Comparison of ENCODE assay signal across 31 cellular contexts in genomic region chr7:19094971-19095370, GRCh38. TPM values are rescaled to one million over a fixed set of nuclear protein-coding genes. Genes with fewer than 3 reads are reported as not detected.
"Had no signal": no experiment of that assay in that cellular context is flagged by ENCODE, and none has a peak within 500 bp of the region (broad histone marks: within the 10 kb centered on the region; RNA-seq: fewer than 3 reads in every experiment).

No MANE protein-coding gene starts in this region.

- H3K4me3 ChIP-seq: SJCRH30 had no signal

- H3K27me3 ChIP-seq: brain microvascular endothelial cell, SJCRH30 had no signal

- H3K4me3 Mint-ChIP-seq: activated CD4-positive, alpha-beta T cell treated with anti-CD3 and anti-CD28 coated beads, Interleukin-2, amount 10 ng/mL, durations not matched to agents 24 days and 14 days; activated CD8-positive, alpha-beta T cell treated with anti-CD3 and anti-CD28 coated beads for 36 hours; activated naive CD8-positive, alpha-beta T cell treated with anti-CD3 and anti-CD28 coated beads for 36 hours; activated T-cell treated with anti-CD3 and anti-CD28 coated beads, Interleukin-2, amount 50 U/mL, for 72 hours; activated T-helper 17 cell treated with anti-CD3 and anti-CD28 coated beads, Interleukin-2, amount 50 U/mL, for 72 hours; central memory CD8-positive, alpha-beta T cell; T-helper 1 cell treated with Interleukin-12 subunit alpha and Interleukin-12 subunit beta and Interleukin-4 antibody, amounts not matched to agents 30 μg/mL and 1 μg/mL, for 36 hours; T-helper 2 cell treated with Interferon-gamma antibody and Interleukin-4, amounts not matched to agents 5 μg/mL and 100 μg/mL, for 36 hours had no signal

- H3K4me1 ChIP-seq: SJCRH30 had no signal

- DNase-seq: activated CD4-positive, alpha-beta T cell treated with anti-CD3 and anti-CD28 coated beads, Interleukin-2, amount 10 ng/mL, durations not matched to agents 24 days and 14 days; activated CD4-positive, alpha-beta T cell treated with anti-CD3 and anti-CD28 coated beads, Interleukin-2, amount 50 U/mL, for 4 hours; activated CD8-positive, alpha-beta T cell treated with anti-CD3 and anti-CD28 coated beads for 36 hours; activated effector memory CD4-positive, alpha-beta T cell treated with anti-CD3 and anti-CD28 coated beads, Interleukin-2, amount 50 U/mL, for 16 hours; activated naive CD4-positive, alpha-beta T cell; activated naive CD4-positive, alpha-beta T cell treated with anti-CD3 and anti-CD28 coated beads, Interleukin-2, amount 50 U/mL, for 16 hours; activated naive CD8-positive, alpha-beta T cell treated with anti-CD3 and anti-CD28 coated beads for 36 hours; activated T-cell treated with anti-CD3 and anti-CD28 coated beads, Interleukin-2, amount 50 U/mL, for 1 hour; activated T-cell treated with anti-CD3 and anti-CD28 coated beads, Interleukin-2, amount 50 U/mL, for 72 hours; amniotic stem cell; aorta; brain microvascular endothelial cell; NCI-H1105; NCI-H1436; NCI-H1694; NCI-H2029; NCI-H345; NCI-H524 treated with DMSO at 0.1 percent for 48 hours; SHP77; SJCRH30 had no signal

- H3K4me1 Mint-ChIP-seq: activated CD4-positive, alpha-beta T cell treated with anti-CD3 and anti-CD28 coated beads, Interleukin-2, amount 10 ng/mL, durations not matched to agents 24 days and 14 days; activated naive CD8-positive, alpha-beta T cell treated with anti-CD3 and anti-CD28 coated beads for 36 hours; activated T-helper 17 cell treated with anti-CD3 and anti-CD28 coated beads, Interleukin-2, amount 50 U/mL, for 72 hours; central memory CD8-positive, alpha-beta T cell had no signal

- H3K36me3 ChIP-seq: brain microvascular endothelial cell, SJCRH30 had no signal

- H3K27ac Mint-ChIP-seq: activated CD4-positive, alpha-beta T cell treated with anti-CD3 and anti-CD28 coated beads, Interleukin-2, amount 10 ng/mL, durations not matched to agents 24 days and 14 days; activated CD8-positive, alpha-beta T cell treated with anti-CD3 and anti-CD28 coated beads for 36 hours; activated naive CD8-positive, alpha-beta T cell treated with anti-CD3 and anti-CD28 coated beads for 36 hours; activated T-cell treated with anti-CD3 and anti-CD28 coated beads, Interleukin-2, amount 50 U/mL, for 72 hours; activated T-helper 17 cell treated with anti-CD3 and anti-CD28 coated beads, Interleukin-2, amount 50 U/mL, for 72 hours; T-helper 1 cell treated with Interleukin-12 subunit alpha and Interleukin-12 subunit beta and Interleukin-4 antibody, amounts not matched to agents 30 μg/mL and 1 μg/mL, for 36 hours; T-helper 2 cell treated with Interferon-gamma antibody and Interleukin-4, amounts not matched to agents 5 μg/mL and 100 μg/mL, for 36 hours had no signal

- H3K9me3 Mint-ChIP-seq: activated CD4-positive, alpha-beta T cell treated with anti-CD3 and anti-CD28 coated beads, Interleukin-2, amount 10 ng/mL, durations not matched to agents 24 days and 14 days; activated naive CD8-positive, alpha-beta T cell treated with anti-CD3 and anti-CD28 coated beads for 36 hours; central memory CD8-positive, alpha-beta T cell; T-helper 1 cell treated with Interleukin-12 subunit alpha and Interleukin-12 subunit beta and Interleukin-4 antibody, amounts not matched to agents 30 μg/mL and 1 μg/mL, for 36 hours; T-helper 2 cell treated with Interferon-gamma antibody and Interleukin-4, amounts not matched to agents 5 μg/mL and 100 μg/mL, for 36 hours had no signal

- H3K27me3 Mint-ChIP-seq: activated CD8-positive, alpha-beta T cell treated with anti-CD3 and anti-CD28 coated beads for 36 hours; activated naive CD8-positive, alpha-beta T cell treated with anti-CD3 and anti-CD28 coated beads for 36 hours; activated T-helper 17 cell treated with anti-CD3 and anti-CD28 coated beads, Interleukin-2, amount 50 U/mL, for 72 hours; central memory CD8-positive, alpha-beta T cell had no signal

- FAIRE-seq: TTC549 had no signal

- ATAC-seq: activated CD8-positive, alpha-beta T cell treated with anti-CD3 and anti-CD28 coated beads for 36 hours; activated T-cell treated with anti-CD3 and anti-CD28 coated beads, Interleukin-2, amount 50 U/mL, for 72 hours; activated T-helper 17 cell treated with anti-CD3 and anti-CD28 coated beads, Interleukin-2, amount 50 U/mL, for 72 hours; Panc1 had no signal

- H3K36me3 Mint-ChIP-seq: activated naive CD8-positive, alpha-beta T cell treated with anti-CD3 and anti-CD28 coated beads for 36 hours had no signal

- H3K9me3 ChIP-seq: SJCRH30 had no signal

- H3K27ac ChIP-seq: brain microvascular endothelial cell, SJCRH30 had no signal

RNA-seq across cellular contexts. Expression of gene TWIST1, which starts 22.5 kb away (rescaled TPM):
- total RNA-seq: activated naive CD8-positive, alpha-beta T cell treated with anti-CD3 and anti-CD28 coated beads for 36 hours; NCI-H460 had no signal

RNA-seq across cellular contexts. Expression of gene FERD3L, which starts 50.2 kb away (rescaled TPM):
- total RNA-seq: activated CD4-positive, alpha-beta T cell treated with anti-CD3 and anti-CD28 coated beads, Interleukin-2, amount 10 ng/mL, durations not matched to agents 24 days and 14 days; activated CD8-positive, alpha-beta memory T cell treated with anti-CD3 and anti-CD28 coated beads for 36 hours; activated CD8-positive, alpha-beta T cell treated with anti-CD3 and anti-CD28 coated beads for 36 hours; activated naive CD8-positive, alpha-beta T cell treated with anti-CD3 and anti-CD28 coated beads for 36 hours; activated T-cell treated with anti-CD3 and anti-CD28 coated beads, Interleukin-2, amount 50 U/mL, for 72 hours; activated T-helper 17 cell treated with anti-CD3 and anti-CD28 coated beads, Interleukin-2, amount 50 U/mL, for 72 hours; aorta; chondrocyte; M059J; NCI-H460; RPMI7951; SJCRH30 had no signal
- polyA plus RNA-seq: aorta had no signal
